Comparison of ENCODE assay signal across 1 cellular context in genomic region chr2:205868773-205869333, GRCh38.
TF ChIP-seq lines count a peak whose summit lies in the region.

No MANE protein-coding gene starts in this region.

TF ChIP-seq in IMR-90, 13 proteins besides CTCF, POLR2A, EP300 and RAD21 (continued from another document):
- no peak for TF ChIP-seq ELK1 (IDR thresholded peaks at IDR 0.05; ENCODE audit: borderline replicate concordance, low read depth, low read length)
TF ChIP-seq in IMR-90: peak in this region for 2.
